1 cellular context compared by ENCODE assay signal in the genomic region with DNA sequence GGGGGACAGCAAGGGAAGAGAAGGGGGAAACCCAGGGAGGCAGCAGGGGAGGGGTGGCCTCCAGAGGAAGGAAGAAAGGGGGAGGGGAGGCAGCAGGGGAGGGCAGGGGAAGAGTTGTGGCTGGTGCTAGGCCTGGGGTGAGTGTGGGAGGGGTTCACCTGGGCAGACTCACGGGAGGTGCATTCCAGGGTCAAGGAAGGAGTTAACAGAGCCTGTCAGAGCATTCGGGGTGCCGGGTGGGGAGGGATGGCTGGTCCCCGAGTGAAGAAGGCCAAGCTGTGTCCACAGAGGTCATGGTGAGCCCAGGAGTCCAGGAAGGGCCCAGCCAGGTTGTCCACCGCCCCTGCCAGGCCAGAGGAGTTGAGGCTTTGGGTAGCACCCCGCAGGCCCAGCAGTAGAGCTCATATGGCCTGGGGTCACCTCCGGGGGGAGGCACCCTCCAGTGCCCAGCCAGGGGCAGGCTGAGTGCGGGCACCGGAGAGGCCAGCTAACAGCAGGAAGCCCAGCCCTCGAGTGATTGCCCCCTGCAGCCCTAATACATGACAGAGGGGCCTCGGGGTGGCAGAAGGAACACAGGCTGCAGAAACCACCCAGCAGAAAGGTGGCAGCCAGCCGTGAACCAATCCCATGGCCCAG.
TF ChIP-seq lines count a peak whose summit lies in the region.

No MANE protein-coding gene starts in this region.

TF ChIP-seq in SK-N-SH, 30 proteins besides CTCF, POLR2A, EP300 and RAD21 (continued from another document):
- TF ChIP-seq, protein P1, sequence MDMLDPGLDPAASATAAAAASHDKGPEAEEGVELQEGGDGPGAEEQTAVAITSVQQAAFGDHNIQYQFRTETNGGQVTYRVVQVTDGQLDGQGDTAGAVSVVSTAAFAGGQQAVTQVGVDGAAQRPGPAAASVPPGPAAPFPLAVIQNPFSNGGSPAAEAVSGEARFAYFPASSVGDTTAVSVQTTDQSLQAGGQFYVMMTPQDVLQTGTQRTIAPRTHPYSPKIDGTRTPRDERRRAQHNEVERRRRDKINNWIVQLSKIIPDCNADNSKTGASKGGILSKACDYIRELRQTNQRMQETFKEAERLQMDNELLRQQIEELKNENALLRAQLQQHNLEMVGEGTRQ (IDR thresholded peaks at IDR 0.05; ENCODE audit: borderline replicate concordance, low read depth, low read length), result no peak
- TF ChIP-seq RCOR1 (IDR thresholded peaks at IDR 0.05; ENCODE audit: low read length) (no peak), JUND (IDR thresholded peaks at IDR 0.05) (peak; percentile 19; the same call in 1 of the 2 replicates), POLR2AphosphoS5 (IDR thresholded peaks at IDR 0.05; ENCODE audit: low read depth, low read length) (peak; percentile 26), TCF12 (IDR thresholded peaks at IDR 0.05) (no peak)
- TF ChIP-seq, protein P2, sequence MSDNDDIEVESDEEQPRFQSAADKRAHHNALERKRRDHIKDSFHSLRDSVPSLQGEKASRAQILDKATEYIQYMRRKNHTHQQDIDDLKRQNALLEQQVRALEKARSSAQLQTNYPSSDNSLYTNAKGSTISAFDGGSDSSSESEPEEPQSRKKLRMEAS (IDR thresholded peaks at IDR 0.05; ENCODE audit: low read depth), result no peak
